ENCODE assay signal across 19 cellular contexts in genomic region chr3:52469001-52469400, GRCh38. TPM values are rescaled to one million over a fixed set of nuclear protein-coding genes. Genes with fewer than 3 reads are reported as not detected.
DNase-seq lines count a peak whose midpoint lies in the region; ATAC-seq, FAIRE-seq and TF ChIP-seq lines count a peak whose summit lies in the region.
"Had no signal": no experiment of that assay in that cellular context is flagged by ENCODE, and none has a peak within 500 bp of the region (broad histone marks: within the 10 kb centered on the region; RNA-seq: fewer than 3 reads in every experiment).

No MANE protein-coding gene starts in this region.

- peak overlapping the region; percentile 55 for H3K27ac Mint-ChIP-seq in stimulated activated naive CD8-positive, alpha-beta T cell treated with anti-CD3 and anti-CD28 coated beads, Interleukin-15, Interleukin-2, amounts not matched to agents 100 ng/mL and 50 ng/mL, for 24 hours
- H3K27ac Mint-ChIP-seq in stimulated activated naive CD8-positive, alpha-beta T cell treated with anti-CD3 and anti-CD28 coated beads, Interleukin-15, amount 100 ng/mL, for 72 hours: no peak overlapping the region
- H3K27ac Mint-ChIP-seq in mesothelial cell of epicardium (peak overlapping the region; percentile 34), WTC11 (no peak overlapping the region; the same call in 1 of the 2 replicates)
- H3K27ac Mint-ChIP-seq: activated B cell treated with CpG ODN at 0.5 μM for 24 hours; activated CD8-positive, alpha-beta memory T cell treated with anti-CD3 and anti-CD28 coated beads, Interleukin-2, amount 10 ng/mL, durations not matched to agents 7 days and 5 days had no signal

- CTCF ChIA-PET in WTC11 (lab: Charles Lee) (interaction anchor here (0.6 kb wide), 1 partner anchor 387 kb away, joined by 5 read pairs; no protein-coding TSS in a partner anchor), mammary epithelial cell (lab: Charles Lee; ENCODE audit: low non-redundant PET) (no interaction called here)

- TF ChIP-seq CTCF in mesothelial cell of epicardium (IDR thresholded peaks at IDR 0.05; ENCODE audit: unreplicated experiment): no peak
- no peak for TF ChIP-seq CTCF in WTC11 (IDR thresholded peaks at IDR 0.05)
- TF ChIP-seq CTCF in mammary epithelial cell (conservative IDR thresholded peaks at IDR 0.05 in 1 of 2, IDR thresholded peaks at IDR 0.05 in 1 of 2; ENCODE audit: extremely low read depth in 1 of 2, insufficient read depth in 1 of 2, low read depth in 1 of 2, low read length in 2 of 2): no peak

- FAIRE-seq in urothelium cell line (lab: Jason Lieb, UNC): no peak

- dilution Hi-C loops in mammary epithelial cell (cut with HindIII; ENCODE audit: low sequenced_read_pairs): no loop called here

- H3K27me3 ChIP-seq in mammary epithelial cell (ENCODE audit: insufficient read depth, low read length): no peaks in the 10 kb centered on the region

- H3K9ac ChIP-seq in mammary epithelial cell (ENCODE audit: insufficient read depth, low read length): no peak overlapping the region
- H3K9ac ChIP-seq: parathyroid adenoma had no signal

- H3K4me1 ChIP-seq in mammary epithelial cell (ENCODE audit: insufficient read depth, low read length): peaks cover 16% of the 10 kb centered on the region
- H3K4me1 ChIP-seq: Caco-2, parathyroid adenoma had no signal

- POLR2A ChIA-PET in WTC11 (lab: Charles Lee): no interaction called here

- H3K4me1 Mint-ChIP-seq in stimulated activated naive CD8-positive, alpha-beta T cell treated with anti-CD3 and anti-CD28 coated beads, Interleukin-15, Interleukin-2, amounts not matched to agents 100 ng/mL and 50 ng/mL, for 24 hours (ENCODE audit: low read depth): no peaks in the 10 kb centered on the region
- peaks cover 7% of the 10 kb centered on the region for H3K4me1 Mint-ChIP-seq in stimulated activated naive CD8-positive, alpha-beta T cell treated with anti-CD3 and anti-CD28 coated beads, Interleukin-15, amount 100 ng/mL, for 72 hours
- H3K4me1 Mint-ChIP-seq in mesothelial cell of epicardium (peaks cover 6% of the 10 kb centered on the region), WTC11 (no peaks in the 10 kb centered on the region)
- H3K4me1 Mint-ChIP-seq: activated B cell treated with CpG ODN at 0.5 μM for 24 hours had no signal

- H3K36me3 Mint-ChIP-seq in stimulated activated naive CD8-positive, alpha-beta T cell treated with anti-CD3 and anti-CD28 coated beads, Interleukin-15, Interleukin-2, amounts not matched to agents 100 ng/mL and 50 ng/mL, for 24 hours (ENCODE audit: low read depth): peaks cover 22% of the 10 kb centered on the region
- peaks cover 34% of the 10 kb centered on the region for H3K36me3 Mint-ChIP-seq in mesothelial cell of epicardium
- H3K36me3 Mint-ChIP-seq in WTC11: peaks cover 33% of the 10 kb centered on the region

- H3K4me3 Mint-ChIP-seq in stimulated activated naive CD8-positive, alpha-beta T cell treated with anti-CD3 and anti-CD28 coated beads, Interleukin-15, Interleukin-2, amounts not matched to agents 100 ng/mL and 50 ng/mL, for 24 hours: no peak overlapping the region
- no peak overlapping the region for H3K4me3 Mint-ChIP-seq in stimulated activated naive CD8-positive, alpha-beta T cell treated with anti-CD3 and anti-CD28 coated beads, Interleukin-15, amount 100 ng/mL, for 72 hours
- no peak overlapping the region for H3K4me3 Mint-ChIP-seq in mesothelial cell of epicardium
- no peak overlapping the region for H3K4me3 Mint-ChIP-seq in WTC11
- H3K4me3 Mint-ChIP-seq: activated B cell treated with CpG ODN at 0.5 μM for 24 hours; activated CD8-positive, alpha-beta memory T cell treated with anti-CD3 and anti-CD28 coated beads, Interleukin-2, amount 10 ng/mL, durations not matched to agents 7 days and 5 days had no signal

- DNase-seq in stimulated activated naive CD8-positive, alpha-beta T cell treated with anti-CD3 and anti-CD28 coated beads, Interleukin-15, amount 100 ng/mL, for 72 hours: no peak
- DNase-seq in mesothelial cell of epicardium (ENCODE audit: low spot score in 2 of 2, unreplicated experiment in 2 of 2): no peak
- DNase-seq in germinal center (ENCODE audit: low spot score): no peak
- no peak for DNase-seq in urothelium cell line (ENCODE audit: low spot score)
- no peak for DNase-seq in WTC11 (ENCODE audit: low spot score)
- no peak for DNase-seq in mammary epithelial cell
- DNase-seq: activated B cell treated with CpG ODN at 0.5 μM for 24 hours; activated CD8-positive, alpha-beta memory T cell treated with anti-CD3 and anti-CD28 coated beads, Interleukin-2, amount 10 ng/mL, durations not matched to agents 7 days and 5 days; Caco-2; islet precursor cell; KG1; NCI-H1436 treated with DMSO at 0.1 percent for 48 hours; NCI-H748 treated with DMSO at 0.1 percent for 48 hours; stimulated activated CD4-positive, alpha-beta T cell treated with anti-CD3 and anti-CD28 coated beads, Interleukin-12 subunit alpha, Interleukin-12 subunit beta, amount 100 ng/mL, for 4 hours had no signal

- H3K4me3 ChIP-seq in mammary epithelial cell (replicated peaks in 1 of 3; ENCODE audit: insufficient read depth in 1 of 3, low read depth in 2 of 3, low read length in 3 of 3): no peak overlapping the region

- no peak for ATAC-seq in stimulated activated naive CD8-positive, alpha-beta T cell treated with anti-CD3 and anti-CD28 coated beads, Interleukin-15, amount 100 ng/mL, for 72 hours
- no peak for ATAC-seq in WTC11
- ATAC-seq: activated CD8-positive, alpha-beta memory T cell treated with anti-CD3 and anti-CD28 coated beads, Interleukin-2, amount 10 ng/mL, durations not matched to agents 7 days and 5 days had no signal

- no peaks in the 10 kb centered on the region for H3K9me3 Mint-ChIP-seq in stimulated activated naive CD8-positive, alpha-beta T cell treated with anti-CD3 and anti-CD28 coated beads, Interleukin-15, Interleukin-2, amounts not matched to agents 100 ng/mL and 50 ng/mL, for 24 hours
- no peaks in the 10 kb centered on the region for H3K9me3 Mint-ChIP-seq in stimulated activated naive CD8-positive, alpha-beta T cell treated with anti-CD3 and anti-CD28 coated beads, Interleukin-15, amount 100 ng/mL, for 72 hours
- H3K9me3 Mint-ChIP-seq in mesothelial cell of epicardium: no peaks in the 10 kb centered on the region
- H3K9me3 Mint-ChIP-seq in WTC11: no peaks in the 10 kb centered on the region
- H3K9me3 Mint-ChIP-seq: activated B cell treated with CpG ODN at 0.5 μM for 24 hours had no signal

- in situ Hi-C loops in mammary epithelial cell (cut with MboI; ENCODE audit: low sequenced_read_pairs in 2 of 2): loop anchor here in 1 of 2 donors (10.0 kb wide), 1 partner anchor 226 kb away; no protein-coding TSS in a partner anchor

- BruUV-seq in mammary epithelial cell (replicated peaks; lab: Mats Ljungman, UMichigan): no TSS peak

- 63% methylated on average over 4 of the region's 5 CpGs for WGBS in mammary epithelial cell (ENCODE audit: low coverage, missing lambda C conversion rate)

- peak overlapping the region; percentile 38 for H3K27ac ChIP-seq in angular gyrus (ENCODE audit: low read depth, low read length)
- no peak overlapping the region for H3K27ac ChIP-seq in mammary epithelial cell (ENCODE audit: insufficient read depth, low read depth, low read length)
- H3K27ac ChIP-seq: HL-60, parathyroid adenoma had no signal

- H3K9me3 ChIP-seq in mammary epithelial cell (replicated peaks; ENCODE audit: insufficient read depth, low read length): no peaks in the 10 kb centered on the region
- H3K9me3 ChIP-seq: Caco-2 had no signal

- no peaks in the 10 kb centered on the region for H3K27me3 Mint-ChIP-seq in stimulated activated naive CD8-positive, alpha-beta T cell treated with anti-CD3 and anti-CD28 coated beads, Interleukin-15, Interleukin-2, amounts not matched to agents 100 ng/mL and 50 ng/mL, for 24 hours
- no peaks in the 10 kb centered on the region for H3K27me3 Mint-ChIP-seq in stimulated activated naive CD8-positive, alpha-beta T cell treated with anti-CD3 and anti-CD28 coated beads, Interleukin-15, amount 100 ng/mL, for 72 hours
- H3K27me3 Mint-ChIP-seq in mesothelial cell of epicardium (ENCODE audit: low read depth): no peaks in the 10 kb centered on the region
- H3K27me3 Mint-ChIP-seq in WTC11 (ENCODE audit: low read depth): no peaks in the 10 kb centered on the region
- H3K27me3 Mint-ChIP-seq: activated B cell treated with CpG ODN at 0.5 μM for 24 hours; activated CD8-positive, alpha-beta memory T cell treated with anti-CD3 and anti-CD28 coated beads, Interleukin-2, amount 10 ng/mL, durations not matched to agents 7 days and 5 days had no signal

- H3K36me3 ChIP-seq in mammary epithelial cell (ENCODE audit: insufficient read depth, low read length): peaks cover 17% of the 10 kb centered on the region

- peaks cover 73% of the 10 kb centered on the region for H3K79me2 ChIP-seq in mammary epithelial cell (ENCODE audit: insufficient read depth, low read length)

- no peak overlapping the region for H2AFZ ChIP-seq in mammary epithelial cell (ENCODE audit: low read depth, low read length)
- H2AFZ ChIP-seq: parathyroid adenoma had no signal

- no peaks in the 10 kb centered on the region for H4K20me1 ChIP-seq in mammary epithelial cell (ENCODE audit: insufficient read depth, low read length)

- intact Hi-C loops in mammary epithelial cell (cut with micrococcal nuclease): no loop called here

- H3K4me2 ChIP-seq in mammary epithelial cell (ENCODE audit: insufficient read depth, low read depth, low read length): no peak overlapping the region

TF ChIP-seq in WTC11, 78 proteins besides CTCF, POLR2A, EP300 and RAD21 (continues in another document):
- TF ChIP-seq FOXP1 (CRISPR knock-in tag; IDR thresholded peaks at IDR 0.05; ENCODE audit: borderline replicate concordance) (no peak), CREB1 (CRISPR knock-in tag; IDR thresholded peaks at IDR 0.05) (no peak)

RNA-seq across cellular contexts. Expression of gene NISCH, which starts 13.6 kb away (rescaled TPM):
- total RNA-seq in mesothelial cell of epicardium (235 to 242 TPM (median 240 TPM) in 3 replicates), WTC11 (2021) (83.7 to 86.3 TPM (median 85.0 TPM) in 3 replicates), mammary epithelial cell (100 to 1,000 TPM in 1 of 2 donors, 10 to 100 TPM in 1; 79.7 to 123 TPM)
- 43.9 TPM for polyA plus RNA-seq in mammary epithelial cell
- 103 TPM for polyA minus RNA-seq in mammary epithelial cell

RNA-seq across cellular contexts. Expression of gene TNNC1, which starts 15.2 kb away (rescaled TPM):
- total RNA-seq in mesothelial cell of epicardium (4.0 to 5.2 TPM (median 4.6 TPM) in 3 replicates), WTC11 (2021) (4.3 to 5.7 TPM (median 5.6 TPM) in 3 replicates), mammary epithelial cell (under 1 TPM; 0.33 to 0.85 TPM)
- polyA plus RNA-seq in mammary epithelial cell: 0.15 TPM
- polyA minus RNA-seq in mammary epithelial cell: not detected
- total RNA-seq: activated B cell treated with CpG ODN at 0.5 μM for 24 hours, RPMI7951 had no signal

RNA-seq across cellular contexts. Expression of gene SEMA3G, which starts 24.1 kb away (rescaled TPM):
- 0.35 to 0.80 TPM (median 0.66 TPM) in 3 replicates for total RNA-seq in mesothelial cell of epicardium
- 1.6 to 2.5 TPM (median 2.5 TPM) in 3 replicates for total RNA-seq in WTC11 (2021)
- under 1 TPM; 0.45 to 0.50 TPM for total RNA-seq in mammary epithelial cell
- polyA plus RNA-seq in mammary epithelial cell: 0.24 TPM
- not detected for polyA minus RNA-seq in mammary epithelial cell
- total RNA-seq: activated B cell treated with CpG ODN at 0.5 μM for 24 hours had no signal

RNA-seq across cellular contexts. Expression of gene STAB1, which starts 26.1 kb away (rescaled TPM):
- 0.29 to 0.71 TPM (median 0.66 TPM) in 3 replicates for total RNA-seq in mesothelial cell of epicardium
- total RNA-seq in WTC11 (2021): 1.9 to 2.6 TPM (median 2.1 TPM) in 3 replicates
- under 1 TPM in 1 of 2 donors, not detected in 1; 0.17 TPM for total RNA-seq in mammary epithelial cell
- 0.02 TPM for polyA plus RNA-seq in mammary epithelial cell
- not detected for polyA minus RNA-seq in mammary epithelial cell
- total RNA-seq: activated CD8-positive, alpha-beta memory T cell treated with anti-CD3 and anti-CD28 coated beads, Interleukin-2, amount 10 ng/mL, durations not matched to agents 7 days and 5 days had no signal

RNA-seq across cellular contexts. Expression of gene PHF7, which starts 58.5 kb away (rescaled TPM):
- total RNA-seq in mesothelial cell of epicardium (4.1 to 6.6 TPM (median 5.3 TPM) in 3 replicates), WTC11 (2021) (15.4 to 21.1 TPM (median 15.7 TPM) in 3 replicates), mammary epithelial cell (10 to 100 TPM in 1 of 2 donors, 1 to 10 TPM in 1; 8.5 to 12.8 TPM)
- 6.7 TPM for polyA plus RNA-seq in mammary epithelial cell
- polyA minus RNA-seq in mammary epithelial cell: 8.1 TPM

Comparison
In these comparisons a context has a peak if more than half of its experiments do, and no peak if none do; other contexts are left out.
1. H3K27ac Mint-ChIP-seq: peak in stimulated activated naive CD8-positive, alpha-beta T cell treated with anti-CD3 and anti-CD28 coated beads, Interleukin-15, Interleukin-2, amounts not matched to agents 100 ng/mL and 50 ng/mL, for 24 hours (single experiment) and mesothelial cell of epicardium (single experiment); none in stimulated activated naive CD8-positive, alpha-beta T cell treated with anti-CD3 and anti-CD28 coated beads, Interleukin-15, amount 100 ng/mL, for 72 hours (0 of 2) and WTC11 (single experiment).